17 cellular contexts compared by ENCODE assay signal in the genomic region with DNA sequence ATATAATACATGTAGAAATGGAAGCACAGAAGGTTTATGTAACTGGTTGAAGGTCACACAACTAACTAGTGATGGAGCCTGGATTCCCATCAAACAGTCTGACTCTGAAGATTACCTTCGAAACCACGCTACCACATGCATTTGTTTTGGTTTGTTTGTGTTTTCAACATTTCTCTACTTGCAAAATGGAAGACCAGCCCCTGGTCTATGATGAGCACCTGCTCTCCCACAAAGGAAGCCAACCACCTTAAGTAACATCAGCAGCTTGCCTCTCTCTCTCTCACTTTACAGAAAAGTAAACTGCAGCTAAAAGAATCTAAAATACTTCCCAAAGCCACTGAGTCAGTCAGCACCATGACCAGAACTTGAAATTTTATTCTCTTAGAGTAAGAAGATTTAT.
DNase-seq lines count a peak whose midpoint lies in the region; ATAC-seq and TF ChIP-seq lines count a peak whose summit lies in the region.
"Had no signal": no experiment of that assay in that cellular context is flagged by ENCODE, and none has a peak within 500 bp of the region (broad histone marks: within the 10 kb centered on the region; RNA-seq: fewer than 3 reads in every experiment).

No MANE protein-coding gene starts in this region.

- POLR2A ChIA-PET in OCI-LY7 (lab: Charles Lee): interaction anchor here (0.6 to 0.9 kb wide), 4 partner anchors 21 to 130 kb away, joined by 3 read pairs; no protein-coding TSS in a partner anchor

- H3K9me3 ChIP-seq in OCI-LY7 (ENCODE audit: low read length): no peaks in the 10 kb centered on the region
- H3K9me3 ChIP-seq: BLaER1, Caco-2 had no signal

- H3K4me1 ChIP-seq in KMS-11 (ENCODE audit: low read depth, poor library complexity, severe bottlenecking) (peaks cover 56% of the 10 kb centered on the region), OCI-LY7 (ENCODE audit: insufficient read depth, low read length, poor library complexity, severe bottlenecking) (peaks cover 35% of the 10 kb centered on the region)
- H3K4me1 ChIP-seq: BLaER1, Caco-2 had no signal

- no peak for ATAC-seq in GM21526 (IDR thresholded peaks at IDR 0.05; ENCODE audit: low FRiP score, unreplicated experiment)
- ATAC-seq: CD8-positive, alpha-beta T cell had no signal

- peak overlapping the region; percentile 23 for H2AFZ ChIP-seq in KMS-11 (ENCODE audit: low read depth)
- peak overlapping the region; percentile 61; the same call in 1 of the 2 replicates for H2AFZ ChIP-seq in OCI-LY7 (ENCODE audit: low read length)
- H2AFZ ChIP-seq: GM23248 had no signal

- no TSS peak for BruUV-seq in OCI-LY7 (replicated peaks; lab: Mats Ljungman, UMichigan)

- H3K79me2 ChIP-seq in KMS-11 (ENCODE audit: insufficient read depth, low read depth): no peaks in the 10 kb centered on the region
- H3K79me2 ChIP-seq in OCI-LY7 (ENCODE audit: insufficient read depth, low read depth, low read length): no peaks in the 10 kb centered on the region

- H3K27me3 ChIP-seq in KMS-11 (ENCODE audit: insufficient read depth, low read depth): no peaks in the 10 kb centered on the region
- H3K27me3 ChIP-seq: BLaER1 had no signal

- CTCF ChIA-PET in OCI-LY7 (lab: Charles Lee; ENCODE audit: unreplicated experiment): no interaction called here

- no peaks in the 10 kb centered on the region for H3K9me2 ChIP-seq in OCI-LY7 (ENCODE audit: insufficient read depth, low read length)

- H3K36me3 ChIP-seq in KMS-11 (ENCODE audit: insufficient read depth) (no peaks in the 10 kb centered on the region), OCI-LY7 (ENCODE audit: insufficient read depth, low read length) (no peaks in the 10 kb centered on the region)
- H3K36me3 ChIP-seq: BLaER1 had no signal

- intact Hi-C loops in OCI-LY7 (cut with micrococcal nuclease; ENCODE audit: unreplicated experiment): no loop called here

- DNase-seq in GM12865 (ENCODE audit: low read depth) (peak; percentile 50), OCI-LY7 (ENCODE audit: low spot score) (no peak), OCI-M1 (lab: John Stamatoyannopoulos, UW) (no peak), KG1 (lab: John Stamatoyannopoulos, UW) (no peak)
- DNase-seq: Caco-2; CD4-positive, CD25-positive, alpha-beta regulatory T cell; CD8-positive, alpha-beta T cell; DMS153; DND-41; GM23248; H7; HCEC 1CT had no signal

- TF ChIP-seq CTCF in GM12865 (IDR thresholded peaks at IDR 0.05; ENCODE audit: insufficient read depth, low read depth, low read length, missing control alignments) (no peak), KMS-11 (conservative IDR thresholded peaks at IDR 0.05; ENCODE audit: low read depth, low read length) (no peak), OCI-LY7 (conservative IDR thresholded peaks at IDR 0.05; ENCODE audit: low read length) (no peak)

- peak overlapping the region; percentile 80 for H3K4me2 ChIP-seq in KMS-11
- H3K4me2 ChIP-seq in OCI-LY7 (ENCODE audit: low read length): 0 out of 2 replicates have a peak overlapping the region, but pooled peaks have one; percentile 8
- H3K4me2 ChIP-seq: BLaER1 had no signal

- peak overlapping the region; percentile 22; the same call in 1 of the 2 replicates for H3K9ac ChIP-seq in KMS-11
- H3K9ac ChIP-seq: BLaER1, GM23248 had no signal

- H4K20me1 ChIP-seq in KMS-11 (ENCODE audit: insufficient read depth) (no peaks in the 10 kb centered on the region), OCI-LY7 (ENCODE audit: insufficient read depth, low read length) (no peaks in the 10 kb centered on the region)
- H4K20me1 ChIP-seq: BLaER1 had no signal

- no peak overlapping the region for H3K4me3 ChIP-seq in GM12865 (ENCODE audit: low read depth, low read length)
- H3K4me3 ChIP-seq in KMS-11 (IDR thresholded peaks at IDR 0.05; ENCODE audit: insufficient read depth, low read depth, low read length): no peak overlapping the region
- no peak overlapping the region for H3K4me3 ChIP-seq in OCI-LY7 (ENCODE audit: low read depth, low read length, poor library complexity, severe bottlenecking)
- H3K4me3 ChIP-seq: BLaER1, GM23248 had no signal

- H3K27ac ChIP-seq in KMS-11 (peak overlapping the region; percentile 72), OCI-LY7 (ENCODE audit: low read depth, low read length, poor library complexity, severe bottlenecking) (peak overlapping the region; percentile 2)
- H3K27ac ChIP-seq: 22Rv1, BLaER1, C4-2B, GM23248 had no signal
